Comparison of ENCODE assay signal across 1 cellular context in genomic region chr15:68114356-68114755, GRCh38.
TF ChIP-seq lines count a peak whose summit lies in the region.

No MANE protein-coding gene starts in this region.

TF ChIP-seq in WTC11, 78 proteins besides CTCF, POLR2A, EP300 and RAD21 (continued from another document):
- TF ChIP-seq ATF2 (CRISPR knock-in tag; IDR thresholded peaks at IDR 0.05; ENCODE audit: borderline replicate concordance, low read depth), result no peak
- TF ChIP-seq E2F1 (CRISPR knock-in tag; IDR thresholded peaks at IDR 0.05), result no peak
- no peak for TF ChIP-seq RELA (CRISPR knock-in tag; IDR thresholded peaks at IDR 0.05; ENCODE audit: borderline replicate concordance)
- no peak for TF ChIP-seq FOXK1 (CRISPR knock-in tag; IDR thresholded peaks at IDR 0.05)
